In genomic region chr22:48721394-48721666, GRCh38 we compare ENCODE assay signal across 21 cellular contexts.
DNase-seq lines count a peak whose midpoint lies in the region; ATAC-seq, FAIRE-seq and TF ChIP-seq lines count a peak whose summit lies in the region.
"Had no signal": no experiment of that assay in that cellular context is flagged by ENCODE, and none has a peak within 500 bp of the region (broad histone marks: within the 10 kb centered on the region; RNA-seq: fewer than 3 reads in every experiment).

No MANE protein-coding gene starts in this region.

- FAIRE-seq in RCC 7860 (lab: Jason Lieb, UNC): no peak
- FAIRE-seq: D721Med, HepG2, K562 had no signal

- no peak overlapping the region for H3K4me3 Mint-ChIP-seq in activated naive CD4-positive, alpha-beta T cell treated with anti-CD3 and anti-CD28 coated beads, Interleukin-2, amount 10 ng/mL, durations not matched to agents 7 days and 5 days
- H3K4me3 Mint-ChIP-seq in progenitor cell of endocrine pancreas (ENCODE audit: low read depth): no peak overlapping the region
- H3K4me3 Mint-ChIP-seq: CD4-positive, alpha-beta T cell; HFFc6 had no signal

- TF ChIP-seq CTCF in progenitor cell of endocrine pancreas (IDR thresholded peaks at IDR 0.05; ENCODE audit: unreplicated experiment): no peak

- H3K36me3 Mint-ChIP-seq in activated naive CD4-positive, alpha-beta T cell treated with anti-CD3 and anti-CD28 coated beads, Interleukin-2, amount 10 ng/mL, durations not matched to agents 7 days and 5 days: no peaks in the 10 kb centered on the region
- H3K36me3 Mint-ChIP-seq in activated naive CD4-positive, alpha-beta T cell treated with anti-CD3 and anti-CD28 coated beads, Interleukin-2, amount 50 U/mL, for 72 hours: no peaks in the 10 kb centered on the region
- peaks cover 2% of the 10 kb centered on the region for H3K36me3 Mint-ChIP-seq in progenitor cell of endocrine pancreas (ENCODE audit: insufficient read depth)

- intact Hi-C loops in left colon (cut with DNase I, micrococcal nuclease): no loop called here

- no peaks in the 10 kb centered on the region for H3K9me3 Mint-ChIP-seq in activated naive CD4-positive, alpha-beta T cell treated with anti-CD3 and anti-CD28 coated beads, Interleukin-2, amount 10 ng/mL, durations not matched to agents 7 days and 5 days
- H3K9me3 Mint-ChIP-seq in activated naive CD4-positive, alpha-beta T cell treated with anti-CD3 and anti-CD28 coated beads, Interleukin-2, amount 50 U/mL, for 72 hours: peaks cover 0 to 6% of the 10 kb centered on the region in 2 donors
- H3K9me3 Mint-ChIP-seq in progenitor cell of endocrine pancreas (ENCODE audit: low read depth): peaks cover 10% of the 10 kb centered on the region

- CTCF ChIA-PET in activated naive CD4-positive, alpha-beta T cell treated with anti-CD3 and anti-CD28 coated beads, Interleukin-2, amount 10 ng/mL, durations not matched to agents 7 days and 5 days (lab: Charles Lee): no interaction called here

- no peak for ATAC-seq in activated naive CD4-positive, alpha-beta T cell treated with anti-CD3 and anti-CD28 coated beads, Interleukin-2, amount 50 U/mL, for 72 hours
- peak; percentile 67 for ATAC-seq in left colon
- no peak for ATAC-seq in GM19035 (IDR thresholded peaks at IDR 0.05; ENCODE audit: unreplicated experiment)
- ATAC-seq: HepG2, K562 had no signal

- no peak overlapping the region for H3K27ac Mint-ChIP-seq in activated naive CD4-positive, alpha-beta T cell treated with anti-CD3 and anti-CD28 coated beads, Interleukin-2, amount 10 ng/mL, durations not matched to agents 7 days and 5 days
- H3K27ac Mint-ChIP-seq in activated naive CD4-positive, alpha-beta T cell treated with anti-CD3 and anti-CD28 coated beads, Interleukin-2, amount 50 U/mL, for 72 hours: no peak overlapping the region
- peak overlapping the region; percentile 73 for H3K27ac Mint-ChIP-seq in progenitor cell of endocrine pancreas
- H3K27ac Mint-ChIP-seq: CD4-positive, alpha-beta T cell; HFFc6 had no signal

- H3K4me1 Mint-ChIP-seq in activated naive CD4-positive, alpha-beta T cell treated with anti-CD3 and anti-CD28 coated beads, Interleukin-2, amount 10 ng/mL, durations not matched to agents 7 days and 5 days: no peaks in the 10 kb centered on the region
- peaks cover 2% of the 10 kb centered on the region for H3K4me1 Mint-ChIP-seq in progenitor cell of endocrine pancreas (ENCODE audit: low read depth)

- peak; percentile 0 for DNase-seq in activated naive CD4-positive, alpha-beta T cell treated with anti-CD3 and anti-CD28 coated beads, Interleukin-2, amount 10 ng/mL, durations not matched to agents 7 days and 5 days
- DNase-seq in activated naive CD4-positive, alpha-beta T cell treated with anti-CD3 and anti-CD28 coated beads, Interleukin-2, amount 50 U/mL, for 72 hours (ENCODE audit: low spot score in 2 of 2): no peak
- DNase-seq in left colon: peak in 1 of 2 donors; percentile 39
- DNase-seq in progenitor cell of endocrine pancreas (ENCODE audit: low spot score, unreplicated experiment): no peak
- no peak for DNase-seq in RCC 7860 (ENCODE audit: low spot score)
- DNase-seq in foreskin melanocyte: no peak
- DNase-seq: CD4-positive, alpha-beta T cell; GOT3; HFFc6; MG63; NCI-H2029; NCI-H446 treated with DMSO at 0.1 percent for 48 hours; NCI-H526; NCI-H82; RPMI8226; SHP77 treated with DMSO at 0.1 percent for 48 hours; SK-N-SH had no signal

- H3K27me3 Mint-ChIP-seq in activated naive CD4-positive, alpha-beta T cell treated with anti-CD3 and anti-CD28 coated beads, Interleukin-2, amount 10 ng/mL, durations not matched to agents 7 days and 5 days: no peaks in the 10 kb centered on the region
- H3K27me3 Mint-ChIP-seq in progenitor cell of endocrine pancreas: no peaks in the 10 kb centered on the region
